ENCODE assay signal across 9 cellular contexts in genomic region chr3:149151843-149152242, GRCh38. TPM values are rescaled to one million over a fixed set of nuclear protein-coding genes. Genes with fewer than 3 reads are reported as not detected.
DNase-seq lines count a peak whose midpoint lies in the region; ATAC-seq lines count a peak whose summit lies in the region.
"Had no signal": no experiment of that assay in that cellular context is flagged by ENCODE, and none has a peak within 500 bp of the region (broad histone marks: within the 10 kb centered on the region; RNA-seq: fewer than 3 reads in every experiment).

No MANE protein-coding gene starts in this region.

- peak overlapping the region; percentile 79 for H3K4me2 ChIP-seq in BLaER1
- H3K4me2 ChIP-seq in mesenchymal stem cell (ENCODE audit: low read length, poor library complexity, severe bottlenecking), result no peak overlapping the region

- no peak overlapping the region for H2BK12ac ChIP-seq in mesenchymal stem cell (ENCODE audit: low read length in 2 of 2)

- H3K27ac ChIP-seq in BLaER1 (peak overlapping the region; percentile 58), mesenchymal stem cell (ENCODE audit: low read length, poor library complexity, severe bottlenecking) (peak overlapping the region; percentile 82)

- H3K9me3 ChIP-seq in BLaER1, result no peaks in the 10 kb centered on the region; the same call in 1 of the 2 replicates
- no peaks in the 10 kb centered on the region for H3K9me3 ChIP-seq in adipocyte (ENCODE audit: control insufficient read depth, low read length)
- no peaks in the 10 kb centered on the region for H3K9me3 ChIP-seq in mesenchymal stem cell (ENCODE audit: control insufficient read depth, low read length)
- H3K9me3 ChIP-seq: Peyer's patch had no signal

- no peaks in the 10 kb centered on the region for H3K27me3 ChIP-seq in BLaER1
- H3K27me3 ChIP-seq in adipocyte (replicated peaks; ENCODE audit: control insufficient read depth, insufficient read depth, low read length), result no peaks in the 10 kb centered on the region
- no peaks in the 10 kb centered on the region for H3K27me3 ChIP-seq in mesenchymal stem cell (ENCODE audit: control insufficient read depth in 1 of 2, insufficient read depth in 1 of 2, low read length in 2 of 2)
- H3K27me3 ChIP-seq: Peyer's patch had no signal

- H4K8ac ChIP-seq in mesenchymal stem cell (ENCODE audit: low read length), result no peak overlapping the region

- H3K36me3 ChIP-seq in BLaER1, result peaks cover 50% of the 10 kb centered on the region
- H3K36me3 ChIP-seq in adipocyte (ENCODE audit: control insufficient read depth, insufficient read depth, low read length, severe bottlenecking), result peaks cover 56% of the 10 kb centered on the region
- H3K36me3 ChIP-seq in mesenchymal stem cell (ENCODE audit: control insufficient read depth in 1 of 2, insufficient read depth in 2 of 2, low read depth in 1 of 2, low read length in 2 of 2), result peaks cover 8 to 76% of the 10 kb centered on the region in 2 experiments

- no peak overlapping the region for H3K14ac ChIP-seq in mesenchymal stem cell (ENCODE audit: low read length in 2 of 2)

- DNase-seq in adipocyte (ENCODE audit: low read depth) (peak; percentile 54), mesenchymal stem cell (peak; percentile 91), NCI-H526 (lab: John Stamatoyannopoulos, UW) (no peak)
- DNase-seq: Peyer's patch had no signal

- H3K4ac ChIP-seq in mesenchymal stem cell (ENCODE audit: low read depth in 1 of 2, low read length in 2 of 2), result no peak overlapping the region

- H2BK120ac ChIP-seq in mesenchymal stem cell (ENCODE audit: low read depth, low read length), result no peak overlapping the region

- no peak overlapping the region for H4K91ac ChIP-seq in mesenchymal stem cell (ENCODE audit: low read length)

- H2AK5ac ChIP-seq in mesenchymal stem cell (ENCODE audit: low read length, severe bottlenecking), result no peak overlapping the region

- H3K23ac ChIP-seq in mesenchymal stem cell (ENCODE audit: low read length in 2 of 2), result no peak overlapping the region

- H3K4me3 ChIP-seq in BLaER1 (no peak overlapping the region), adipocyte (ENCODE audit: low read length) (no peak overlapping the region), mesenchymal stem cell (ENCODE audit: insufficient read depth in 1 of 2, low read depth in 1 of 2, low read length in 2 of 2) (no peak overlapping the region)
- H3K4me3 ChIP-seq: Peyer's patch had no signal

- H3K9ac ChIP-seq in BLaER1 (0 out of 2 replicates have a peak overlapping the region, but pooled peaks have one; percentile 32), adipocyte (ENCODE audit: low read length) (peak overlapping the region; percentile 3), mesenchymal stem cell (ENCODE audit: low read length) (peak overlapping the region; percentile 42)

- H2AFZ ChIP-seq in mesenchymal stem cell (ENCODE audit: low read depth, low read length), result no peak overlapping the region

- no peak overlapping the region for H2BK5ac ChIP-seq in mesenchymal stem cell (ENCODE audit: low read depth, low read length, poor library complexity, severe bottlenecking)

- H2BK15ac ChIP-seq in mesenchymal stem cell (ENCODE audit: low read depth, poor library complexity, severe bottlenecking), result no peak overlapping the region

- H3K4me1 ChIP-seq in BLaER1, result peaks cover 29% of the 10 kb centered on the region
- H3K4me1 ChIP-seq in adipocyte (ENCODE audit: control insufficient read depth, insufficient read depth, low read length), result peaks cover 13% of the 10 kb centered on the region
- peaks cover 5% of the 10 kb centered on the region for H3K4me1 ChIP-seq in mesenchymal stem cell (ENCODE audit: control insufficient read depth, insufficient read depth, low read depth, low read length)

- no peaks in the 10 kb centered on the region for H4K20me1 ChIP-seq in BLaER1

- peaks cover 7% of the 10 kb centered on the region for H3K79me1 ChIP-seq in mesenchymal stem cell (replicated peaks; ENCODE audit: low read length, poor library complexity, severe bottlenecking)

- H3K18ac ChIP-seq in mesenchymal stem cell (ENCODE audit: low read depth in 1 of 2, low read length in 2 of 2), result no peak overlapping the region

- WGBS in mesenchymal stem cell, result 0% methylated on average over 2 of the region's 2 CpGs

- ATAC-seq in HG02759 (IDR thresholded peaks at IDR 0.05; ENCODE audit: unreplicated experiment), result peak; percentile 29
- no peak for ATAC-seq in GM19351 (IDR thresholded peaks at IDR 0.05; ENCODE audit: unreplicated experiment)
- ATAC-seq in GM18498 (IDR thresholded peaks at IDR 0.05; ENCODE audit: unreplicated experiment), result no peak
- no peak for ATAC-seq in HG03520 (IDR thresholded peaks at IDR 0.05; ENCODE audit: unreplicated experiment)

RNA-seq across cellular contexts. Expression of gene HPS3, which starts 22.4 kb away (rescaled TPM):
- polyA plus RNA-seq in mesenchymal stem cell (2013, experiment 1 of 2), result 22.1 TPM
- 23.8 TPM for polyA plus RNA-seq in mesenchymal stem cell (2013, experiment 2 of 2)

Comparison
In these comparisons a context has a peak if more than half of its experiments do, and no peak if none do; other contexts are left out.
1. DNase-seq: peak in adipocyte (single experiment) and mesenchymal stem cell (single experiment); none in NCI-H526 (0 of 2).
2. Peak in every context shown above with its lines, with median percentiles within 50 percentile points of each other: H3K9ac ChIP-seq.